ENCODE assay signal across 13 cellular contexts in genomic region chr7:131111792-131112191, GRCh38.
DNase-seq lines count a peak whose midpoint lies in the region; ATAC-seq, FAIRE-seq and TF ChIP-seq lines count a peak whose summit lies in the region.
"Had no signal": no experiment of that assay in that cellular context is flagged by ENCODE, and none has a peak within 500 bp of the region (broad histone marks: within the 10 kb centered on the region; RNA-seq: fewer than 3 reads in every experiment).

No MANE protein-coding gene starts in this region.

- 60 to 63% methylated on average over 3 of the region's 3 CpGs for WGBS in pancreas, 2 donors
- WGBS in suprapubic skin: 84% methylated on average over 3 of the region's 3 CpGs

- H3K36me3 ChIP-seq in MM.1S (replicated peaks; ENCODE audit: insufficient read depth, low read length): no peaks in the 10 kb centered on the region
- no peaks in the 10 kb centered on the region for H3K36me3 ChIP-seq in pancreas
- H3K36me3 ChIP-seq in suprapubic skin: no peaks in the 10 kb centered on the region

- peak overlapping the region; percentile 97; the same call in 1 of the 2 replicates for H3K4me2 ChIP-seq in MM.1S (ENCODE audit: low read depth, low read length)

- FAIRE-seq in pancreas (lab: Jason Lieb, UNC): no peak

- TF ChIP-seq POLR2A in suprapubic skin (IDR thresholded peaks at IDR 0.05): no peak

- H3K9me3 ChIP-seq in MM.1S (replicated peaks; ENCODE audit: insufficient read depth, low read length): no peaks in the 10 kb centered on the region
- no peaks in the 10 kb centered on the region for H3K9me3 ChIP-seq in pancreas
- H3K9me3 ChIP-seq in suprapubic skin: no peaks in the 10 kb centered on the region

- no peak for TF ChIP-seq EP300 in suprapubic skin (IDR thresholded peaks at IDR 0.05)

- H3K27me3 ChIP-seq in MM.1S (replicated peaks; ENCODE audit: insufficient read depth, low read length) (no peaks in the 10 kb centered on the region), dorsolateral prefrontal cortex (no peaks in the 10 kb centered on the region), pancreas (no peaks in the 10 kb centered on the region), suprapubic skin (no peaks in the 10 kb centered on the region)

- H4K20me1 ChIP-seq in MM.1S (ENCODE audit: insufficient read depth, low read length): no peaks in the 10 kb centered on the region

- peaks cover 27% of the 10 kb centered on the region for H3F3A ChIP-seq in MM.1S (ENCODE audit: insufficient read depth, low read length)

- H2AFZ ChIP-seq in MM.1S (ENCODE audit: low read length): no peak overlapping the region

- peaks cover 34% of the 10 kb centered on the region for H3K79me2 ChIP-seq in MM.1S (ENCODE audit: low read length)

- TF ChIP-seq CTCF in AG10803 (conservative IDR thresholded peaks at IDR 0.05; ENCODE audit: low read length): no peak
- TF ChIP-seq CTCF in MM.1S (IDR thresholded peaks at IDR 0.05; ENCODE audit: low read length): no peak
- no peak for TF ChIP-seq CTCF in dorsolateral prefrontal cortex (IDR thresholded peaks at IDR 0.05 in 54 of 56, conservative IDR thresholded peaks at IDR 0.05 in 2 of 56; ENCODE audit: low read depth in 1 of 56, partially characterized antibody in 56 of 56)
- TF ChIP-seq CTCF in pancreas (IDR thresholded peaks at IDR 0.05): no peak
- no peak for TF ChIP-seq CTCF in suprapubic skin (IDR thresholded peaks at IDR 0.05)

- H3K9ac ChIP-seq in MM.1S (ENCODE audit: low read length): no peak overlapping the region

- intact Hi-C loops in dorsolateral prefrontal cortex (cut with DNase I): loop anchor here in 1 of 2 donors (5.0 kb wide), 1 partner anchor 46 kb away; no protein-coding TSS in a partner anchor
- intact Hi-C loops in pancreas (cut with DNase I): no loop called here

- H3K4me1 ChIP-seq in MM.1S (ENCODE audit: low read length) (peaks cover 30% of the 10 kb centered on the region), pancreas (peaks cover 9 to 28% (median 20%) of the 10 kb centered on the region in 3 donors), suprapubic skin (peaks cover 36% of the 10 kb centered on the region)

- H3K9me2 ChIP-seq in MM.1S (replicated peaks; ENCODE audit: insufficient read depth, low read length): no peaks in the 10 kb centered on the region

- DNase-seq in AG10803 (ENCODE audit: low read depth) (no peak), MM.1S (no peak), dorsolateral prefrontal cortex (no peak), pancreas (no peak), suprapubic skin (ENCODE audit: low spot score in 2 of 2) (no peak), cortex of kidney (lab: John Stamatoyannopoulos, UW) (no peak), putamen (ENCODE audit: low spot score) (no peak)
- no peak for DNase-seq in activated naive CD4-positive, alpha-beta T cell treated with anti-CD3 and anti-CD28 coated beads, Interleukin-2, amount 50 U/mL, for 16 hours
- DNase-seq: activated CD4-positive, CD25-positive, alpha-beta regulatory T cell treated with anti-CD3 and anti-CD28 coated beads, Interleukin-2, amount 50 U/mL, for 72 hours; cerebellar nuclear complex; islet precursor cell; NCI-H2171 treated with DMSO at 0.1 percent for 48 hours; occipital lobe had no signal

- ATAC-seq in pancreas: no peak

- H3K27ac ChIP-seq in MM.1S (ENCODE audit: low read length) (no peak overlapping the region), dorsolateral prefrontal cortex (peak overlapping the region in 45 of 59 donors; percentile 29 to 100 (median 100)), pancreas (peak overlapping the region in 3 of 4 donors; percentile 17 to 100 (median 99)), suprapubic skin (no peak overlapping the region)

- H3K4me3 ChIP-seq in AG10803 (ENCODE audit: low read length) (peak overlapping the region; percentile 80), MM.1S (ENCODE audit: low read length) (no peak overlapping the region), dorsolateral prefrontal cortex (peak overlapping the region in 52 of 59 donors; percentile 9 to 100 (median 99)), pancreas (peak overlapping the region in 1 of 4 donors; percentile 97), suprapubic skin (no peak overlapping the region)

Comparison
In these comparisons a context has a peak if more than half of its experiments do, and no peak if none do; other contexts are left out.
1. H3K4me3 ChIP-seq: peak in AG10803 (single experiment) and dorsolateral prefrontal cortex (52 of 59); none in MM.1S (single experiment) and suprapubic skin (single experiment).
2. H3K27ac ChIP-seq: peak in dorsolateral prefrontal cortex (45 of 59) and pancreas (3 of 4); none in MM.1S (single experiment) and suprapubic skin (single experiment).